Comparison of ENCODE assay signal across 8 cellular contexts in the genomic region with DNA sequence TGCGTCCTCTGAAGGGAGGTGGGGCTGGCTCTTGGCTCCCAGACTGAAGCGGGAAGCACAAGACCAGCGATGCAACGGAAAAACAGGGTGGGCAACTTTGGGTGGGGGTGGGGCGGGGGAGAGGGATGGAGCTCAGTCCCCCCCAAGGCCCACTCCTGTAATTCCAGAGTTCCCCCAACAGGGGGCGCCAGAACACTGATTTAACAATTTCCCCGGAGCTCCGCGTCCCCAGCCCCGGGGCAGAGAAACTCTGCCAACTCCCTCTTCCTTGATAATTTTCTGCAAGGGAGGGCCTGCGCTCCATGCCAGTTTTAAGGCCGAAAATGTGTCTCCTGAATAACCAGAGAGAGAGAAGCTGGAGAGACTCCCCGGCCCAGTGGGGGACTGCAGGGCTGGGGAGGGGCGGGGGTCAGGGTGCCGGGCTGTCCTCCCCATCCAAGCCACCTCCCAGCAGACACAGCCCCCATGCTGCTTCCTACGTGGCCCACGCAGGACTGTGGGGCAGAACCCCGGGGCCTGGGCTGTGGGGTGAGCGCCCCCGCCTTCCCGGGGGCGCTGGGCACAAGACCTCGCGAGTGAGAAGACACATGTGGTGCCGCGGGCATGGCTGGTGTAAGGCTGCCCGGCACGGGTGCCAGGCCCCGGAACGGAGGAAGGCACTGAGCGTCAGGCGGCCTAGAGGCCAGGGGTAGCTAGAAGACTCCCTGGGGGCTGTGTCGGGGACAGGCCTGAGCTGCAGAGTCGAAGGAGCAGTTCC. TPM values are rescaled to one million over a fixed set of nuclear protein-coding genes. Genes with fewer than 3 reads are reported as not detected.
DNase-seq lines count a peak whose midpoint lies in the region; ATAC-seq, FAIRE-seq and TF ChIP-seq lines count a peak whose summit lies in the region.

No MANE protein-coding gene starts in this region.

- peak; percentile 71 for TF ChIP-seq CTCF in AG04450 (IDR thresholded peaks at IDR 0.05; ENCODE audit: low read depth, low read length)

- peak; percentile 83 for FAIRE-seq in GM18507 (lab: Jason Lieb, UNC)

- CTCF ChIA-PET in AG04450 (lab: Charles Lee) = interaction anchor here (0.5 to 4.1 kb wide), 72 partner anchors 9 to 417 kb away, joined by 3 to 67 read pairs (median 5); a partner anchor contains a TSS
- CTCF ChIA-PET in activated CD8-positive, alpha-beta memory T cell treated with anti-CD3 and anti-CD28 coated beads, Interleukin-2, amount 10 ng/mL, durations not matched to agents 7 days and 5 days (lab: Charles Lee) = interaction anchor here (0.7 to 4.3 kb wide), 34 partner anchors 9 to 378 kb away, joined by 3 to 65 read pairs (median 5); a partner anchor contains a TSS
- CTCF ChIA-PET in naive thymus-derived CD4-positive, alpha-beta T cell (lab: Charles Lee) = interaction anchor here (0.6 to 14.4 kb wide), 18 partner anchors 10 to 182 kb away, joined by 3 to 259 read pairs (median 4); a partner anchor contains a TSS

- POLR2A ChIA-PET in AG04450 (lab: Yijun Ruan, JAX) = interaction anchor here (1.0 kb wide), 1 partner anchor 71 kb away, joined by 3 read pairs; no protein-coding TSS in a partner anchor
- POLR2A ChIA-PET in naive thymus-derived CD4-positive, alpha-beta T cell (lab: Charles Lee) = interaction anchor here (0.5 to 1.3 kb wide), 4 partner anchors 50 to 128 kb away, joined by 3 to 5 read pairs (median 4); no protein-coding TSS in a partner anchor

- peaks cover 3% of the 10 kb centered on the region for H3K27me3 ChIP-seq in AG04450 (ENCODE audit: control insufficient read depth, insufficient read depth, low read length)
- H3K27me3 ChIP-seq in naive thymus-derived CD4-positive, alpha-beta T cell (ENCODE audit: control insufficient read depth in 2 of 2, insufficient read depth in 2 of 2, low read length in 2 of 2) = no peaks in the 10 kb centered on the region

- no peak overlapping the region for H3K4me3 Mint-ChIP-seq in activated CD8-positive, alpha-beta memory T cell treated with anti-CD3 and anti-CD28 coated beads, Interleukin-2, amount 10 ng/mL, durations not matched to agents 7 days and 5 days
- H3K4me3 Mint-ChIP-seq in naive thymus-derived CD4-positive, alpha-beta T cell = no peak overlapping the region

- H3K36me3 ChIP-seq in naive thymus-derived CD4-positive, alpha-beta T cell (ENCODE audit: control insufficient read depth in 2 of 3, insufficient read depth in 3 of 3, low read length in 3 of 3) = peaks cover 5 to 83% (median 8%) of the 10 kb centered on the region in 3 experiments

- peak; percentile 6 for DNase-seq in AG04450 (ENCODE audit: low read depth, low spot score)
- peak; percentile 55 for DNase-seq in GM18507 (ENCODE audit: extremely low spot score, insufficient read length, low read depth)
- peak; percentile 36 for DNase-seq in NCI-H774 (lab: John Stamatoyannopoulos, UW)
- peak; percentile 54 for DNase-seq in activated CD8-positive, alpha-beta memory T cell treated with anti-CD3 and anti-CD28 coated beads, Interleukin-2, amount 10 ng/mL, durations not matched to agents 7 days and 5 days
- DNase-seq in erythroblast (lab: John Stamatoyannopoulos, UW) = peak; percentile 13 to 52
- DNase-seq in naive thymus-derived CD4-positive, alpha-beta T cell = peak; percentile 48 to 73 (median 59)
- peak; percentile 31 to 80 (median 60) for DNase-seq in stimulated activated naive CD4-positive, alpha-beta T cell (lab: John Stamatoyannopoulos, UW)

- H3K9me3 ChIP-seq in AG04450 (ENCODE audit: control insufficient read depth, insufficient read depth, low read length) = no peaks in the 10 kb centered on the region; the same call in 1 of the 2 replicates
- H3K9me3 ChIP-seq in naive thymus-derived CD4-positive, alpha-beta T cell (ENCODE audit: control insufficient read depth in 2 of 3, low read length in 3 of 3) = no peaks in the 10 kb centered on the region

- H3K36me3 Mint-ChIP-seq in activated CD8-positive, alpha-beta memory T cell treated with anti-CD3 and anti-CD28 coated beads, Interleukin-2, amount 10 ng/mL, durations not matched to agents 7 days and 5 days = peaks cover 25% of the 10 kb centered on the region
- peaks cover 0 to 33% (median 4%) of the 10 kb centered on the region in 5 donors for H3K36me3 Mint-ChIP-seq in naive thymus-derived CD4-positive, alpha-beta T cell

- no peaks in the 10 kb centered on the region for H3K4me1 Mint-ChIP-seq in activated CD8-positive, alpha-beta memory T cell treated with anti-CD3 and anti-CD28 coated beads, Interleukin-2, amount 10 ng/mL, durations not matched to agents 7 days and 5 days
- H3K4me1 Mint-ChIP-seq in naive thymus-derived CD4-positive, alpha-beta T cell = peaks cover 0 to 6% (median 0%) of the 10 kb centered on the region in 7 donors

- intact Hi-C loops in naive thymus-derived CD4-positive, alpha-beta T cell (cut with micrococcal nuclease) = loop anchor here (1.0 to 5.0 kb wide), 6 partner anchors 47 to 415 kb away; a partner anchor contains a TSS

- H3K27ac Mint-ChIP-seq in activated CD8-positive, alpha-beta memory T cell treated with anti-CD3 and anti-CD28 coated beads, Interleukin-2, amount 10 ng/mL, durations not matched to agents 7 days and 5 days = no peak overlapping the region
- peak overlapping the region in 2 of 9 donors; percentile 38 to 84 for H3K27ac Mint-ChIP-seq in naive thymus-derived CD4-positive, alpha-beta T cell

- no peaks in the 10 kb centered on the region for H3K27me3 Mint-ChIP-seq in activated CD8-positive, alpha-beta memory T cell treated with anti-CD3 and anti-CD28 coated beads, Interleukin-2, amount 10 ng/mL, durations not matched to agents 7 days and 5 days
- no peaks in the 10 kb centered on the region for H3K27me3 Mint-ChIP-seq in naive thymus-derived CD4-positive, alpha-beta T cell

- no peak overlapping the region for H3K27ac ChIP-seq in AG04450 (ENCODE audit: low read depth, low read length)
- H3K27ac ChIP-seq in naive thymus-derived CD4-positive, alpha-beta T cell (ENCODE audit: low read depth, low read length) = no peak overlapping the region

- no peaks in the 10 kb centered on the region for H3K4me1 ChIP-seq in naive thymus-derived CD4-positive, alpha-beta T cell (ENCODE audit: control insufficient read depth in 2 of 2, insufficient read depth in 2 of 2, low read length in 2 of 2)

- TF ChIP-seq POLR2A in erythroblast (IDR thresholded peaks at IDR 0.05; ENCODE audit: low read length) = no peak

- no peak for ATAC-seq in activated CD8-positive, alpha-beta memory T cell treated with anti-CD3 and anti-CD28 coated beads, Interleukin-2, amount 10 ng/mL, durations not matched to agents 7 days and 5 days
- peak; percentile 71 for ATAC-seq in naive thymus-derived CD4-positive, alpha-beta T cell
- no peak for ATAC-seq in HG03139 (IDR thresholded peaks at IDR 0.05; ENCODE audit: unreplicated experiment)

- no peak overlapping the region for H3K4me3 ChIP-seq in AG04450 (ENCODE audit: low read depth, low read length)
- H3K4me3 ChIP-seq in naive thymus-derived CD4-positive, alpha-beta T cell (ENCODE audit: low read length) = no peak overlapping the region

- no peaks in the 10 kb centered on the region for H3K9me3 Mint-ChIP-seq in activated CD8-positive, alpha-beta memory T cell treated with anti-CD3 and anti-CD28 coated beads, Interleukin-2, amount 10 ng/mL, durations not matched to agents 7 days and 5 days (ENCODE audit: low read depth)
- H3K9me3 Mint-ChIP-seq in naive thymus-derived CD4-positive, alpha-beta T cell = no peaks in the 10 kb centered on the region

RNA-seq across cellular contexts. Expression of a gene that starts 51.4 kb away (rescaled TPM):
- 0.22 and 0.24 TPM in 2 replicates for polyA plus RNA-seq in AG04450 (2011; rRNA removed)
- 0.64 and 0.74 TPM in 2 replicates for polyA minus RNA-seq in AG04450 (2011; rRNA and poly(A)+ RNA removed)
- total RNA-seq in activated CD8-positive, alpha-beta memory T cell treated with anti-CD3 and anti-CD28 coated beads, Interleukin-2, amount 10 ng/mL, durations not matched to agents 7 days and 5 days = 100 to 1,000 TPM; 102 to 155 TPM
- total RNA-seq in naive thymus-derived CD4-positive, alpha-beta T cell = 10 to 100 TPM; 68.3 to 97.6 (median 73.4) TPM
- 1 to 10 TPM; 3.0 to 8.1 TPM for polyA plus RNA-seq in naive thymus-derived CD4-positive, alpha-beta T cell

Comparison
In these comparisons a context has a peak if more than half of its experiments do, and no peak if none do; other contexts are left out.
1. DNase-seq: peak in every context shown above with its lines; median percentile 60 in stimulated activated naive CD4-positive, alpha-beta T cell; 59 in naive thymus-derived CD4-positive, alpha-beta T cell; 55 in GM18507; 54 in activated CD8-positive, alpha-beta memory T cell treated with anti-CD3 and anti-CD28 coated beads, Interleukin-2, amount 10 ng/mL, durations not matched to agents 7 days and 5 days; 36 in NCI-H774; 32 in erythroblast; 6 in AG04450.